ENCODE assay signal across 9 cellular contexts in the genomic region with DNA sequence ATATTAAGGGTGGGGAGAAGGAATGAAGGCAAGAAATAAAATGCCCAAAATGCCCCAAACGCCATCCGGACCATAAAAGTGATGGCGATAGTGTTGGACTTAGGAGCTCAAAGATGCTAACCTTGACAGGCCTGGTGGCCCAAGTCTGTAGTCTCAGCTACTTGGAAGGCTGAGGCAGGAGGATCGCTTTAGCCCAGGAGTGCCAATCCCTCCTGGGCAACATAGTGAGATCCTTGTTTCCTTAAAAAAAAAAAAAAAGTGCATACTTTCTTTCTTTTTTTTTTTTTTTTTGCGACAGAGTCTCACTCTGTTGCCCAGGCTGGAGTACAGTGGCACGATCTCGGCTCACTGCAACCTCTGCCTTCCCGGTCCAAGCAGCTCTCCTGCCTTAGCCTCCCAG. TPM values are rescaled to one million over a fixed set of nuclear protein-coding genes. Genes with fewer than 3 reads are reported as not detected.
DNase-seq lines count a peak whose midpoint lies in the region; ATAC-seq, FAIRE-seq and TF ChIP-seq lines count a peak whose summit lies in the region.
"Had no signal": no experiment of that assay in that cellular context is flagged by ENCODE, and none has a peak within 500 bp of the region (broad histone marks: within the 10 kb centered on the region; RNA-seq: fewer than 3 reads in every experiment).

No MANE protein-coding gene starts in this region.

- DNase-seq in AG04449 (ENCODE audit: low read depth, low spot score), result no peak
- no peak for DNase-seq in HFF-Myc (ENCODE audit: extremely low read depth, low read depth)
- no peak for DNase-seq in GM12878 (ENCODE audit: low read depth, low spot score)
- no peak for DNase-seq in mesothelial cell of epicardium (ENCODE audit: low spot score in 2 of 2, unreplicated experiment in 2 of 2)
- no peak for DNase-seq in GM19238 (ENCODE audit: insufficient read length, low spot score)
- DNase-seq in NOMO-1 treated with DMSO at 0.1 percent for 48 hours (lab: John Stamatoyannopoulos, UW; ENCODE audit: unreplicated experiment), result no peak
- DNase-seq in urothelium cell line (ENCODE audit: low spot score), result no peak

- peak overlapping the region; percentile 76 for H3K4me3 Mint-ChIP-seq in mesothelial cell of epicardium

- 87% methylated on average over 5 of the region's 8 CpGs for WGBS in GM12878 (ENCODE audit: insufficient coverage, insufficient replicate concordance, low lambda C conversion rate, missing lambda C conversion rate)

- no peak overlapping the region for H2AFZ ChIP-seq in GM12878 (ENCODE audit: control insufficient read depth, low read depth, low read length)

- no peaks in the 10 kb centered on the region for H3K27me3 ChIP-seq in GM12878 (replicated peaks in 1 of 2; ENCODE audit: control insufficient read depth in 2 of 2, insufficient read depth in 2 of 2, low read length in 1 of 2)

- H3K9me3 Mint-ChIP-seq in mesothelial cell of epicardium, result no peaks in the 10 kb centered on the region

- peak overlapping the region; percentile 87 for H3K4me2 ChIP-seq in GM12878 (ENCODE audit: control insufficient read depth, insufficient read depth)

- no peak overlapping the region for H3K27ac Mint-ChIP-seq in mesothelial cell of epicardium

- H3K9me3 ChIP-seq in GM12878 (replicated peaks; ENCODE audit: control insufficient read depth, insufficient read depth, low read length), result no peaks in the 10 kb centered on the region; the same call in 2 of the 3 replicates

- no peaks in the 10 kb centered on the region for H3K79me2 ChIP-seq in GM12878 (ENCODE audit: control insufficient read depth, insufficient read depth, low read length)

- TF ChIP-seq RAD21 in GM12878 (IDR thresholded peaks at IDR 0.05; ENCODE audit: insufficient read depth, low read depth, low read length), result no peak

- peak overlapping the region; percentile 74; the same call in 1 of the 2 replicates for H3K9ac ChIP-seq in GM12878 (ENCODE audit: control insufficient read depth, insufficient read depth, low read length)

- peaks cover 4% of the 10 kb centered on the region for H3K36me3 Mint-ChIP-seq in mesothelial cell of epicardium

- H3K4me1 ChIP-seq in GM12878 (ENCODE audit: control insufficient read depth, insufficient read depth, low read length), result peaks cover 15% of the 10 kb centered on the region

- FAIRE-seq in GM12878 (lab: Jason Lieb, UNC), result no peak
- no peak for FAIRE-seq in urothelium cell line (lab: Jason Lieb, UNC)
- FAIRE-seq: G401.6 had no signal

- TF ChIP-seq POLR2A in GM12878 (IDR thresholded peaks at IDR 0.05; ENCODE audit: low read depth, low read length), result no peak

- peaks cover 10% of the 10 kb centered on the region for H3K4me1 Mint-ChIP-seq in mesothelial cell of epicardium

- in situ Hi-C loops in GM12878 (cut with MboI), result no loop called here

- no TSS peak for BruUV-seq in GM12878 (replicated peaks; lab: Mats Ljungman, UMichigan)

- no peak overlapping the region for H3K27ac ChIP-seq in GM12878 (ENCODE audit: control insufficient read depth, insufficient read depth)

- SMC1A ChIA-PET in GM12878 (lab: Charles Lee; ENCODE audit: uncharacterized antibody, unreplicated experiment), result interaction anchor here (0.9 to 1.5 kb wide), 4 partner anchors 10 to 129 kb away, joined by 3 to 7 read pairs (median 4); no protein-coding TSS in a partner anchor

- RAD21 ChIA-PET in GM12878 (lab: Charles Lee; ENCODE audit: unreplicated experiment), result interaction anchor here (1.2 to 1.9 kb wide), 7 partner anchors 11 to 131 kb away, joined by 3 to 12 read pairs (median 5); a partner anchor contains a TSS

- H3K4me3 ChIP-seq in AG04449 (ENCODE audit: low read depth, low read length) (peak overlapping the region; percentile 73), HFF-Myc (replicated peaks; ENCODE audit: low read depth, low read length) (peak overlapping the region; percentile 65), GM12878 (peak overlapping the region; percentile 77; the same call in 1 of the 2 replicates)

- TF ChIP-seq CTCF in AG04449 (IDR thresholded peaks at IDR 0.05; ENCODE audit: insufficient read depth, low read length, missing control alignments), result no peak
- TF ChIP-seq CTCF in HFF-Myc (IDR thresholded peaks at IDR 0.05; ENCODE audit: low read depth, low read length, missing control alignments), result no peak
- no peak for TF ChIP-seq CTCF in GM12878 (IDR thresholded peaks at IDR 0.05 in 2 of 3, conservative IDR thresholded peaks at IDR 0.05 in 1 of 3; ENCODE audit: control insufficient read depth in 2 of 3, extremely low read depth in 1 of 3, insufficient read depth in 1 of 3, low read depth in 3 of 3, low read length in 3 of 3)
- no peak for TF ChIP-seq CTCF in mesothelial cell of epicardium (IDR thresholded peaks at IDR 0.05; ENCODE audit: unreplicated experiment)

- no peaks in the 10 kb centered on the region for H4K20me1 ChIP-seq in GM12878 (ENCODE audit: control insufficient read depth, insufficient read depth)

- H3K36me3 ChIP-seq in GM12878 (ENCODE audit: control insufficient read depth in 2 of 2, insufficient read depth in 2 of 2, low read length in 1 of 2), result no peaks in the 10 kb centered on the region

- intact Hi-C loops in GM12878 (cut with micrococcal nuclease; ENCODE audit: unreplicated experiment), result no loop called here

- TF ChIP-seq EP300 in GM12878 (IDR thresholded peaks at IDR 0.05; ENCODE audit: borderline replicate concordance in 1 of 2, control insufficient read depth in 1 of 2, low read depth in 2 of 2, low read length in 2 of 2), result no peak

- CTCF ChIA-PET in AG04449 (lab: Yijun Ruan, JAX) (interaction anchor here (1.0 to 3.4 kb wide), 3 partner anchors 10 to 15 kb away, joined by 4 to 24 read pairs (median 4); a partner anchor contains a TSS), GM12878 (lab: Yijun Ruan, JAX) (interaction anchor here (1.1 to 3.7 kb wide), 3 partner anchors 11 to 143 kb away, joined by 5 to 28 read pairs (median 6); no protein-coding TSS in a partner anchor)

- no peak for ATAC-seq in GM12878
- ATAC-seq in GM21390 (IDR thresholded peaks at IDR 0.05; ENCODE audit: unreplicated experiment), result no peak

- no peaks in the 10 kb centered on the region for H3K27me3 Mint-ChIP-seq in mesothelial cell of epicardium (ENCODE audit: low read depth)

- POLR2A ChIA-PET in AG04449 (lab: Yijun Ruan, JAX), result interaction anchor here (0.7 kb wide), 1 partner anchor 941 kb away, joined by 3 read pairs; a partner anchor contains a TSS
- POLR2A ChIA-PET in GM12878 (lab: Charles Lee), result interaction anchor here (0.6 to 1.2 kb wide), 5 partner anchors 41 to 1399 kb away, joined by 3 to 6 read pairs (median 6); a partner anchor contains a TSS

TF ChIP-seq in GM12878, 131 proteins besides CTCF, POLR2A, EP300 and RAD21:
- TF ChIP-seq NBN (IDR thresholded peaks at IDR 0.05), result no peak
- TF ChIP-seq JUND (IDR thresholded peaks at IDR 0.05; ENCODE audit: low read depth, low read length), result no peak
- TF ChIP-seq SPI1 (IDR thresholded peaks at IDR 0.05; ENCODE audit: borderline replicate concordance, insufficient read depth, low read depth, low read length), result no peak
TF ChIP-seq in GM12878: peak in this region for 0.

RNA-seq across cellular contexts. Expression of a gene that starts 32.0 kb away (rescaled TPM):
- total RNA-seq in GM12878 (2013; cell fraction: nucleolus; rRNA removed), result 86.3 and 111 TPM in 2 replicates
- total RNA-seq in GM12878 (2014; rRNA removed), result 49.5 and 50.3 TPM in 2 replicates
- 17.0 and 17.2 TPM in 2 replicates for total RNA-seq in GM12878 (2014; rRNA removed; fragmentation: Illumina TruSeq; extraction: Trizol)
- total RNA-seq in GM12878 (2021), result 36.3 and 40.0 TPM in 2 replicates
- polyA plus RNA-seq in GM12878 (2011; ENCODE audit: low read depth), result 6.0 TPM
- polyA plus RNA-seq in GM12878 (2011; rRNA removed), result 16.6 and 28.2 TPM in 2 replicates
- polyA plus RNA-seq in GM12878 (2011; cell fraction: cytosol; rRNA removed), result 34.3 and 54.3 TPM in 2 replicates
- 259 and 261 TPM in 2 replicates for polyA plus RNA-seq in GM12878 (2011; cell fraction: nucleus; rRNA removed)
- polyA plus RNA-seq in GM12878 (2012), result 21.6 and 24.4 TPM in 2 replicates
- 14.3 and 18.5 TPM in 2 replicates for polyA plus RNA-seq in GM12878 (2014; fragmentation: Illumina TruSeq; extraction: Trizol)
- polyA plus RNA-seq in GM12878 (2014; fragmentation: Nextera tagmentation; extraction: Ambion mirVana), result 1 to 10 TPM; 5.4 to 7.9 TPM
- 46.4 and 51.1 TPM in 2 replicates for polyA plus RNA-seq in GM12878 (2014; rRNA removed)
- 10 to 100 TPM; 28.4 to 30.1 TPM for polyA plus RNA-seq in GM12878 (2016; fragmentation: Nextera tagmentation; extraction: Ambion mirVana)
- polyA minus RNA-seq in GM12878 (2011; rRNA and poly(A)+ RNA removed), result 10.5 and 22.7 TPM in 2 replicates
- 13.1 and 16.3 TPM in 2 replicates for polyA minus RNA-seq in GM12878 (2011; cell fraction: cytosol; rRNA and poly(A)+ RNA removed)
- polyA minus RNA-seq in GM12878 (2011; cell fraction: nucleus; rRNA and poly(A)+ RNA removed), result 20.1 and 25.7 TPM in 2 replicates
- total RNA-seq in mesothelial cell of epicardium, result 27.6 to 29.0 TPM (median 28.7 TPM) in 3 replicates

RNA-seq across cellular contexts. Expression of a gene that starts 41.9 kb away (rescaled TPM):
- 15.6 and 16.0 TPM in 2 replicates for total RNA-seq in GM12878 (2013; cell fraction: nucleolus; rRNA removed)
- total RNA-seq in GM12878 (2014; rRNA removed) (183 and 198 TPM in 2 replicates), GM12878 (2014; rRNA removed; fragmentation: Illumina TruSeq; extraction: Trizol) (120 and 138 TPM in 2 replicates), GM12878 (2021) (109 and 115 TPM in 2 replicates), mesothelial cell of epicardium (68.9 to 79.1 TPM (median 74.9 TPM) in 3 replicates)
- polyA plus RNA-seq in GM12878 (2011; ENCODE audit: low read depth), result 219 TPM
- polyA plus RNA-seq in GM12878 (2011; rRNA removed) (99.9 and 186 TPM in 2 replicates), GM12878 (2014; fragmentation: Illumina TruSeq; extraction: Trizol) (38.4 and 171 TPM in 2 replicates), GM12878 (2014; fragmentation: Nextera tagmentation; extraction: Ambion mirVana) (100 to 1,000 TPM; 392 to 449 TPM), GM12878 (2014; rRNA removed) (250 and 253 TPM in 2 replicates), GM12878 (2016; fragmentation: Nextera tagmentation; extraction: Ambion mirVana) (100 to 1,000 TPM; 266 to 268 TPM)
- 225 and 239 TPM in 2 replicates for polyA plus RNA-seq in GM12878 (2011; cell fraction: cytosol; rRNA removed)
- polyA plus RNA-seq in GM12878 (2011; cell fraction: nucleus; rRNA removed), result 81.5 and 116 TPM in 2 replicates
- polyA plus RNA-seq in GM12878 (2012), result 194 and 199 TPM in 2 replicates
- 35.0 and 80.3 TPM in 2 replicates for polyA minus RNA-seq in GM12878 (2011; rRNA and poly(A)+ RNA removed)
- polyA minus RNA-seq in GM12878 (2011; cell fraction: cytosol; rRNA and poly(A)+ RNA removed), result 41.4 and 51.9 TPM in 2 replicates
- 9.3 and 19.9 TPM in 2 replicates for polyA minus RNA-seq in GM12878 (2011; cell fraction: nucleus; rRNA and poly(A)+ RNA removed)
